ENCODE assay signal across 26 cellular contexts in the genomic region with DNA sequence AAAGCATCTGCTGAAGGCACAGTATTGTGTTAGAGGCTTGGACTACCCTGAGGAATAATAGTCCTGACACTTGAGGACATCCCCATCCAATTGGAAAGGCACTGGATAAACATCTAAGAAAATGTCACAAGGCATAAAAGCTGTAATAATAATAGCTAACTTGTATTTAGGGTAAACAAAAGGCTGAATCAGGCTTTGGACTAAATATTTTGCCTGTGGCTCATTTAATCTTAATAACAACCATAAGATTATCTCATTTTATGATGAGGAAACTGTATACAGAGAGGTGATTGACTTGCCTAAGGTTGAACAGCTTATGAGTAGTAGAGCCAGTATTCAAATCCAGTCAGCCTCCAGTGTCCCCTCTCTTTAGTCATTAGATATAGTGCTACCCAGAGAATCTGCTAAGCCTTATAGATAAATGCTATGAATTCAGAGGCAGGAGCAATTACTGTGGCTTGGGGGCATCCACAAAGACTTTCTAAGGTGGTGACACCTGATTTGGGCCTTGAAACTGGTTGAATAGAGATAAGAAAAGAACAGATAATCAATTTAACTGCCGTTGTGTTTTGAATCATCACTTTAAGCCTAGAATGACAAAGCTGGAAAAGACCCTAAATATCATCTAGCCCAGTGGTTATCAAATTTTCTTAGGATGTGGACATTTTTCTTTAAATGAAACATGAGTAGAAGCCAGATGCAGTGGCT. TPM values are rescaled to one million over a fixed set of nuclear protein-coding genes. Genes with fewer than 3 reads are reported as not detected.
DNase-seq lines count a peak whose midpoint lies in the region; ATAC-seq, FAIRE-seq and TF ChIP-seq lines count a peak whose summit lies in the region.
"Had no signal": no experiment of that assay in that cellular context is flagged by ENCODE, and none has a peak within 500 bp of the region (broad histone marks: within the 10 kb centered on the region; RNA-seq: fewer than 3 reads in every experiment).

No MANE protein-coding gene starts in this region.

- peak; percentile 6 for FAIRE-seq in K562 (lab: Jason Lieb, UNC)
- FAIRE-seq: GM18507 had no signal

- TF ChIP-seq RAD21 in K562 (CRISPR knock-in tag; conservative IDR thresholded peaks at IDR 0.05 in 1 of 2, IDR thresholded peaks at IDR 0.05 in 1 of 2): no peak

- H3K36me3 Mint-ChIP-seq in HFFc6 (ENCODE audit: low read depth) (no peaks in the 10 kb centered on the region), CD14-positive monocyte (peaks cover 33 to 38% of the 10 kb centered on the region in 2 donors)

- H3K4me2 ChIP-seq in K562 (ENCODE audit: insufficient read depth, low read length): no peak overlapping the region
- peak overlapping the region; percentile 8 for H3K4me2 ChIP-seq in fibroblast of lung (ENCODE audit: extremely low read depth, insufficient read depth, low read length)
- H3K4me2 ChIP-seq: GM23338 had no signal

- H3K27me3 ChIP-seq in K562 (ENCODE audit: control insufficient read depth in 2 of 2, insufficient read depth in 2 of 2, low read length in 2 of 2) (no peaks in the 10 kb centered on the region), fibroblast of lung (ENCODE audit: control insufficient read depth, insufficient read depth, low read length) (no peaks in the 10 kb centered on the region)
- H3K27me3 ChIP-seq: SJSA1 had no signal

- DNase-seq in HFFc6 (peak; percentile 19), K562 (ENCODE audit: extremely low read depth in 1 of 4, low spot score in 3 of 4) (no peak), fibroblast of lung (ENCODE audit: low read depth in 2 of 2) (no peak), DMS 273 treated with DMSO at 0.1 percent for 48 hours (lab: John Stamatoyannopoulos, UW) (no peak), CD14-positive monocyte (ENCODE audit: low spot score) (no peak), NOMO-1 treated with dmso at 0.1 percent for 144 hours (lab: John Stamatoyannopoulos, UW; ENCODE audit: unreplicated experiment) (no peak)
- DNase-seq: CD8-positive, alpha-beta memory T cell; DMS79 treated with DMSO at 0.1 percent for 48 hours; H9; Karpas-422; NCI-H1105; NCI-H1436 treated with DMSO at 0.1 percent for 48 hours; NCI-H187 treated with DMSO at 0.1 percent for 48 hours; NCI-H2171 treated with DMSO at 0.1 percent for 48 hours; NCI-H524 treated with DMSO at 0.1 percent for 48 hours; NCI-H774; Right ventricle myocardium superior; RPMI8226 had no signal

- TF ChIP-seq CTCF in HFFc6 (IDR thresholded peaks at IDR 0.05) (no peak), K562 (IDR thresholded peaks at IDR 0.05 in 2 of 3, conservative IDR thresholded peaks at IDR 0.05 in 1 of 3; ENCODE audit: insufficient read depth in 2 of 3, low read depth in 1 of 3, low read length in 3 of 3) (no peak), fibroblast of lung (conservative IDR thresholded peaks at IDR 0.05 in 1 of 2, IDR thresholded peaks at IDR 0.05 in 1 of 2; ENCODE audit: low read depth in 1 of 2, low read length in 2 of 2) (no peak), CD14-positive monocyte (IDR thresholded peaks at IDR 0.05) (no peak)

- intact Hi-C loops in K562 (cut with micrococcal nuclease) (no loop called here), CD14-positive monocyte (cut with micrococcal nuclease) (no loop called here)

- in situ Hi-C loops in K562 (cut with MboI): no loop called here

- no TSS peak for BruUV-seq in K562 (replicated peaks; lab: Mats Ljungman, UMichigan)

- H3K27me3 Mint-ChIP-seq in HFFc6 (ENCODE audit: insufficient read depth) (no peaks in the 10 kb centered on the region), CD14-positive monocyte (ENCODE audit: low read depth in 3 of 3) (no peaks in the 10 kb centered on the region)
- H3K27me3 Mint-ChIP-seq: B cell; CD8-positive, alpha-beta memory T cell had no signal

- H3K27ac ChIP-seq in K562 (ENCODE audit: extremely low read depth, low read depth, low read length) (no peak overlapping the region), fibroblast of lung (ENCODE audit: insufficient read depth, low read length) (no peak overlapping the region)
- H3K27ac ChIP-seq: C4-2B, HL-60, SJSA1 had no signal

- H3K4me3 Mint-ChIP-seq in HFFc6 (no peak overlapping the region), CD14-positive monocyte (no peak overlapping the region)
- H3K4me3 Mint-ChIP-seq: B cell; CD8-positive, alpha-beta memory T cell; GM23338; H9 had no signal

- H3K9me3 Mint-ChIP-seq in HFFc6: no peaks in the 10 kb centered on the region
- no peaks in the 10 kb centered on the region for H3K9me3 Mint-ChIP-seq in CD14-positive monocyte
- H3K9me3 Mint-ChIP-seq: CD8-positive, alpha-beta memory T cell; H9 had no signal

- H3K9me3 ChIP-seq in K562 (replicated peaks; ENCODE audit: control insufficient read depth, insufficient read depth, low read depth, low read length): no peaks in the 10 kb centered on the region
- no peaks in the 10 kb centered on the region for H3K9me3 ChIP-seq in fibroblast of lung (ENCODE audit: control insufficient read depth, insufficient read depth, low read depth, low read length)
- H3K9me3 ChIP-seq: SJSA1 had no signal

- H3K79me2 ChIP-seq in K562 (ENCODE audit: control insufficient read depth, insufficient read depth, low read length) (no peaks in the 10 kb centered on the region), fibroblast of lung (ENCODE audit: control insufficient read depth, insufficient read depth, low read length) (no peaks in the 10 kb centered on the region)

- peak; percentile 40; the same call in 1 of the 2 replicates for TF ChIP-seq EP300 in K562 (IDR thresholded peaks at IDR 0.05; ENCODE audit: low read length)

- H3K4me1 Mint-ChIP-seq in HFFc6 (ENCODE audit: low read depth) (peaks cover 8% of the 10 kb centered on the region; the same call in 1 of the 2 replicates), CD14-positive monocyte (no peaks in the 10 kb centered on the region)
- H3K4me1 Mint-ChIP-seq: B cell; CD8-positive, alpha-beta memory T cell; GM23338; H9 had no signal

- WGBS in K562 (ENCODE audit: insufficient coverage, low coverage, missing lambda C conversion rate): 0% methylated on average over 1 of the region's 1 CpG

- no peak for TF ChIP-seq POLR2A in K562 (conservative IDR thresholded peaks at IDR 0.05)

- no peak overlapping the region for H2AFZ ChIP-seq in K562 (ENCODE audit: low read depth, low read length)
- no peak overlapping the region for H2AFZ ChIP-seq in fibroblast of lung (ENCODE audit: low read length)
- H2AFZ ChIP-seq: GM23338, PC-9 had no signal

- no peaks in the 10 kb centered on the region for H4K20me1 ChIP-seq in K562 (replicated peaks; ENCODE audit: control insufficient read depth, insufficient read depth, low read length)
- no peaks in the 10 kb centered on the region for H4K20me1 ChIP-seq in fibroblast of lung (ENCODE audit: control insufficient read depth, extremely low read depth, insufficient read depth, low read length)

- no peaks in the 10 kb centered on the region for H3K9me1 ChIP-seq in K562 (ENCODE audit: control insufficient read depth, insufficient read depth, low read length)

- no peak overlapping the region for H3K4me3 ChIP-seq in K562
- no peak overlapping the region for H3K4me3 ChIP-seq in fibroblast of lung (replicated peaks in 1 of 4; ENCODE audit: control extremely low read depth in 1 of 4, insufficient read depth in 1 of 4, low read depth in 3 of 4, low read length in 4 of 4)
- H3K4me3 ChIP-seq: GM23338, PC-9, SJSA1 had no signal

- POLR2A ChIA-PET in K562 (lab: Yijun Ruan, JAX): interaction anchor here (0.7 to 1.4 kb wide), 3 partner anchors 11 to 61 kb away, joined by 3 to 7 read pairs (median 3); partner anchors contain the start of gene PCIF1

- no peaks in the 10 kb centered on the region; the same call in 1 of the 3 replicates for H3K36me3 ChIP-seq in K562 (ENCODE audit: control insufficient read depth, insufficient read depth, low read length)
- H3K36me3 ChIP-seq in fibroblast of lung (ENCODE audit: control insufficient read depth, insufficient read depth, low read length): peaks cover 5% of the 10 kb centered on the region

- no peak for ATAC-seq in K562
- ATAC-seq in HG03095 (IDR thresholded peaks at IDR 0.05; ENCODE audit: unreplicated experiment): no peak
- ATAC-seq: GM23338 had no signal

- CTCF ChIA-PET in K562 (lab: Yijun Ruan, JAX; ENCODE audit: low intra/inter-chr PET ratio): no interaction called here

- H3K9ac ChIP-seq in K562 (ENCODE audit: insufficient read depth in 1 of 2, low read depth in 2 of 2, low read length in 2 of 2): no peak overlapping the region
- H3K9ac ChIP-seq in fibroblast of lung (ENCODE audit: insufficient read depth, low read length): no peak overlapping the region

- H3K4me1 ChIP-seq in K562 (replicated peaks in 1 of 2; ENCODE audit: control insufficient read depth in 2 of 2, insufficient read depth in 2 of 2, low read length in 2 of 2): peaks cover 18 to 19% of the 10 kb centered on the region in 2 experiments
- no peaks in the 10 kb centered on the region for H3K4me1 ChIP-seq in fibroblast of lung (ENCODE audit: control insufficient read depth, extremely low read depth, insufficient read depth, low read length)
- H3K4me1 ChIP-seq: SJSA1 had no signal

- no peak overlapping the region for H3K27ac Mint-ChIP-seq in HFFc6
- H3K27ac Mint-ChIP-seq in CD14-positive monocyte: no peak overlapping the region
- H3K27ac Mint-ChIP-seq: B cell; CD8-positive, alpha-beta memory T cell; GM23338; H9 had no signal

RNA-seq across cellular contexts. Expression of gene ZSWIM1, which starts 7.5 kb away (rescaled TPM):
- total RNA-seq in HFFc6 (2021; fragmentation: NEBNext Ultra II Directional; extraction: Animal tissue kit (Norgen Biotek cat#: 25700)): 10 to 100 TPM in 4 of 6 experiments, 1 to 10 TPM in 2; 9.8 to 11.7 (median 10.3) TPM
- total RNA-seq in K562 (2011; cell fraction: chromatin; rRNA removed; ENCODE audit: low replicate concordance): 14.3 and 28.8 TPM in 2 replicates
- 16.2 and 16.7 TPM in 2 replicates for total RNA-seq in K562 (2011; cell fraction: nucleolus; rRNA removed)
- 19.3 and 20.7 TPM in 2 replicates for total RNA-seq in K562 (2011; cell fraction: nucleoplasm; rRNA removed)
- total RNA-seq in K562 (2014; rRNA removed) (11.6 and 14.1 TPM in 2 replicates), K562 (2014; rRNA removed; fragmentation: Illumina TruSeq; extraction: Trizol) (9.0 and 9.5 TPM in 2 replicates), K562 (2015; rRNA removed; fragmentation: Illumina TruSeq; extraction: Trizol) (11.2 and 11.7 TPM in 2 replicates), K562 (2021) (13.8 and 15.6 TPM in 2 replicates), fibroblast of lung (3.1 and 4.5 TPM in 2 replicates)
- polyA plus RNA-seq in K562 (2011; rRNA removed) (7.4 and 12.1 TPM in 2 replicates), K562 (2014; fragmentation: Illumina TruSeq; extraction: Trizol) (13.7 and 14.7 TPM in 2 replicates), K562 (2014; fragmentation: Nextera tagmentation; extraction: Ambion mirVana) (1 to 10 TPM; 2.5 to 3.1 TPM), K562 (2014; rRNA removed) (7.0 and 7.3 TPM in 2 replicates), fibroblast of lung (3.4 and 4.9 TPM in 2 replicates), CD14-positive monocyte (1 to 10 TPM; 2.5 to 2.6 TPM)
- 14.1 and 15.5 TPM in 2 replicates for polyA plus RNA-seq in K562 (2011; cell fraction: cytosol; rRNA removed)
- 21.0 and 32.5 TPM in 2 replicates for polyA plus RNA-seq in K562 (2011; cell fraction: nucleus; rRNA removed)
- polyA plus RNA-seq in K562 (2012): 10.9 and 13.6 TPM in 2 replicates
- 18.4 and 23.1 TPM in 2 replicates for polyA minus RNA-seq in K562 (2011; rRNA and poly(A)+ RNA removed)
- polyA minus RNA-seq in K562 (2011; cell fraction: cytosol; rRNA and poly(A)+ RNA removed): 16.7 and 17.3 TPM in 2 replicates
- 7.1 and 12.0 TPM in 2 replicates for polyA minus RNA-seq in K562 (2011; cell fraction: nucleus; rRNA and poly(A)+ RNA removed)
- 6.2 and 6.4 TPM in 2 replicates for polyA plus RNA-seq in fibroblast of lung (2012)
- 26.2 and 27.2 TPM in 2 replicates for polyA minus RNA-seq in fibroblast of lung (ENCODE audit: low replicate concordance)

RNA-seq across cellular contexts. Expression of gene SPATA25, which starts 13.9 kb away (rescaled TPM):
- total RNA-seq in HFFc6 (2021; fragmentation: NEBNext Ultra II Directional; extraction: Animal tissue kit (Norgen Biotek cat#: 25700)): under 1 TPM; 0.35 to 0.74 (median 0.47) TPM
- total RNA-seq in K562 (2011; cell fraction: chromatin; rRNA removed; ENCODE audit: low replicate concordance): 1.9 TPM in 1 of 2 replicates, not detected in the other
- 1.6 and 2.2 TPM in 2 replicates for total RNA-seq in K562 (2011; cell fraction: nucleolus; rRNA removed)
- 1.2 and 1.6 TPM in 2 replicates for total RNA-seq in K562 (2011; cell fraction: nucleoplasm; rRNA removed)
- total RNA-seq in K562 (2014; rRNA removed) (0.68 and 1.4 TPM in 2 replicates), K562 (2014; rRNA removed; fragmentation: Illumina TruSeq; extraction: Trizol) (not detected in 2 replicates), K562 (2015; rRNA removed; fragmentation: Illumina TruSeq; extraction: Trizol) (0.22 and 0.45 TPM in 2 replicates), K562 (2021) (0.49 and 0.95 TPM in 2 replicates), fibroblast of lung (1.5 and 3.6 TPM in 2 replicates)
- polyA plus RNA-seq in K562 (2011; rRNA removed) (0.21 and 0.53 TPM in 2 replicates), K562 (2014; fragmentation: Illumina TruSeq; extraction: Trizol) (0.39 and 0.42 TPM in 2 replicates), K562 (2014; fragmentation: Nextera tagmentation; extraction: Ambion mirVana) (not detected), K562 (2014; rRNA removed) (0.63 and 0.73 TPM in 2 replicates), fibroblast of lung (0.11 and 0.19 TPM in 2 replicates), CD14-positive monocyte (not detected)
- 0.38 and 0.48 TPM in 2 replicates for polyA plus RNA-seq in K562 (2011; cell fraction: cytosol; rRNA removed)
- polyA plus RNA-seq in K562 (2011; cell fraction: nucleus; rRNA removed): 1.3 and 1.8 TPM in 2 replicates
- polyA plus RNA-seq in K562 (2012): 0.57 and 0.84 TPM in 2 replicates
- not detected in 2 replicates for polyA minus RNA-seq in K562 (2011; rRNA and poly(A)+ RNA removed)
- polyA minus RNA-seq in K562 (2011; cell fraction: cytosol; rRNA and poly(A)+ RNA removed): not detected in 2 replicates
- 0.67 TPM in 1 of 2 replicates, not detected in the other for polyA minus RNA-seq in K562 (2011; cell fraction: nucleus; rRNA and poly(A)+ RNA removed)
- 0.22 and 0.69 TPM in 2 replicates for polyA plus RNA-seq in fibroblast of lung (2012)
- polyA minus RNA-seq in fibroblast of lung (ENCODE audit: low replicate concordance): 0.37 TPM in 1 of 2 replicates, not detected in the other
- polyA plus RNA-seq: CD8-positive, alpha-beta memory T cell; GM23338 had no signal

RNA-seq across cellular contexts. Expression of gene ZSWIM3, which starts 16.1 kb away (rescaled TPM):
- total RNA-seq in HFFc6 (2021; fragmentation: NEBNext Ultra II Directional; extraction: Animal tissue kit (Norgen Biotek cat#: 25700)): 1 to 10 TPM; 2.3 to 4.0 (median 2.7) TPM
- 3.7 and 6.4 TPM in 2 replicates for total RNA-seq in K562 (2011; cell fraction: chromatin; rRNA removed; ENCODE audit: low replicate concordance)
- 4.2 and 5.5 TPM in 2 replicates for total RNA-seq in K562 (2011; cell fraction: nucleolus; rRNA removed)
- total RNA-seq in K562 (2011; cell fraction: nucleoplasm; rRNA removed): 3.1 and 3.6 TPM in 2 replicates
- total RNA-seq in K562 (2014; rRNA removed) (2.4 and 2.7 TPM in 2 replicates), K562 (2014; rRNA removed; fragmentation: Illumina TruSeq; extraction: Trizol) (2.6 and 2.8 TPM in 2 replicates), K562 (2015; rRNA removed; fragmentation: Illumina TruSeq; extraction: Trizol) (3.6 and 4.0 TPM in 2 replicates), K562 (2021) (2.5 and 2.9 TPM in 2 replicates), fibroblast of lung (5.6 and 7.6 TPM in 2 replicates)
- polyA plus RNA-seq in K562 (2011; rRNA removed) (4.3 and 5.4 TPM in 2 replicates), K562 (2014; fragmentation: Illumina TruSeq; extraction: Trizol) (2.6 and 3.0 TPM in 2 replicates), K562 (2014; fragmentation: Nextera tagmentation; extraction: Ambion mirVana) (1 to 10 TPM; 1.7 to 1.8 TPM), K562 (2014; rRNA removed) (1.8 and 3.7 TPM in 2 replicates), fibroblast of lung (3.4 and 3.6 TPM in 2 replicates), CD14-positive monocyte (under 1 TPM; 0.29 to 0.64 TPM)
- 4.5 and 4.6 TPM in 2 replicates for polyA plus RNA-seq in K562 (2011; cell fraction: cytosol; rRNA removed)
- polyA plus RNA-seq in K562 (2011; cell fraction: nucleus; rRNA removed): 3.4 and 3.6 TPM in 2 replicates
- 2.2 and 3.5 TPM in 2 replicates for polyA plus RNA-seq in K562 (2012)
- polyA minus RNA-seq in K562 (2011; rRNA and poly(A)+ RNA removed): 7.4 and 7.9 TPM in 2 replicates
- polyA minus RNA-seq in K562 (2011; cell fraction: cytosol; rRNA and poly(A)+ RNA removed): 3.4 and 4.7 TPM in 2 replicates
- polyA minus RNA-seq in K562 (2011; cell fraction: nucleus; rRNA and poly(A)+ RNA removed): 0.81 and 3.1 TPM in 2 replicates
- 2.3 and 2.6 TPM in 2 replicates for polyA plus RNA-seq in fibroblast of lung (2012)
- polyA minus RNA-seq in fibroblast of lung (ENCODE audit: low replicate concordance): 10.2 and 12.1 TPM in 2 replicates

RNA-seq across cellular contexts. Expression of gene ACOT8, which starts 16.4 kb away (rescaled TPM):
- 10 to 100 TPM; 24.2 to 31.2 (median 26.4) TPM for total RNA-seq in HFFc6 (2021; fragmentation: NEBNext Ultra II Directional; extraction: Animal tissue kit (Norgen Biotek cat#: 25700))
- total RNA-seq in K562 (2011; cell fraction: chromatin; rRNA removed; ENCODE audit: low replicate concordance): 26.4 and 48.0 TPM in 2 replicates
- 49.1 and 51.5 TPM in 2 replicates for total RNA-seq in K562 (2011; cell fraction: nucleolus; rRNA removed)
- total RNA-seq in K562 (2011; cell fraction: nucleoplasm; rRNA removed): 48.7 and 49.7 TPM in 2 replicates
- total RNA-seq in K562 (2014; rRNA removed) (36.7 and 49.8 TPM in 2 replicates), K562 (2014; rRNA removed; fragmentation: Illumina TruSeq; extraction: Trizol) (11.9 and 13.0 TPM in 2 replicates), K562 (2015; rRNA removed; fragmentation: Illumina TruSeq; extraction: Trizol) (18.3 and 20.3 TPM in 2 replicates), K562 (2021) (24.5 and 28.5 TPM in 2 replicates), fibroblast of lung (35.2 and 44.4 TPM in 2 replicates)
- polyA plus RNA-seq in K562 (2011; rRNA removed) (34.9 and 48.0 TPM in 2 replicates), K562 (2014; fragmentation: Illumina TruSeq; extraction: Trizol) (20.7 and 25.8 TPM in 2 replicates), K562 (2014; fragmentation: Nextera tagmentation; extraction: Ambion mirVana) (10 to 100 TPM in 1 of 2 experiments, 1 to 10 TPM in 1; 8.2 to 14.9 TPM), K562 (2014; rRNA removed) (46.7 and 49.5 TPM in 2 replicates), fibroblast of lung (18.0 and 22.6 TPM in 2 replicates), CD14-positive monocyte (10 to 100 TPM; 40.9 to 52.4 TPM)
- 75.9 and 83.3 TPM in 2 replicates for polyA plus RNA-seq in K562 (2011; cell fraction: cytosol; rRNA removed)
- 61.2 and 65.3 TPM in 2 replicates for polyA plus RNA-seq in K562 (2011; cell fraction: nucleus; rRNA removed)
- polyA plus RNA-seq in K562 (2012): 25.1 and 57.1 TPM in 2 replicates
- 16.0 and 16.3 TPM in 2 replicates for polyA minus RNA-seq in K562 (2011; rRNA and poly(A)+ RNA removed)
- polyA minus RNA-seq in K562 (2011; cell fraction: cytosol; rRNA and poly(A)+ RNA removed): 17.0 and 19.4 TPM in 2 replicates
- 22.6 and 28.4 TPM in 2 replicates for polyA minus RNA-seq in K562 (2011; cell fraction: nucleus; rRNA and poly(A)+ RNA removed)
- 17.7 and 25.0 TPM in 2 replicates for polyA plus RNA-seq in fibroblast of lung (2012)
- polyA minus RNA-seq in fibroblast of lung (ENCODE audit: low replicate concordance): 47.3 and 57.3 TPM in 2 replicates

RNA-seq across cellular contexts. Expression of gene NEURL2, which starts 17.4 kb away (rescaled TPM):
- total RNA-seq in HFFc6 (2021; fragmentation: NEBNext Ultra II Directional; extraction: Animal tissue kit (Norgen Biotek cat#: 25700)): 1 to 10 TPM; 1.5 to 2.3 (median 1.9) TPM
- total RNA-seq in K562 (2011; cell fraction: chromatin; rRNA removed; ENCODE audit: low replicate concordance): 0.69 and 3.4 TPM in 2 replicates
- total RNA-seq in K562 (2011; cell fraction: nucleolus; rRNA removed): 3.7 and 4.2 TPM in 2 replicates
- 1.5 and 1.8 TPM in 2 replicates for total RNA-seq in K562 (2011; cell fraction: nucleoplasm; rRNA removed)
- total RNA-seq in K562 (2014; rRNA removed) (1.5 and 1.7 TPM in 2 replicates), K562 (2014; rRNA removed; fragmentation: Illumina TruSeq; extraction: Trizol) (not detected in 2 replicates), K562 (2015; rRNA removed; fragmentation: Illumina TruSeq; extraction: Trizol) (0.54 and 0.72 TPM in 2 replicates), K562 (2021) (1.2 and 1.9 TPM in 2 replicates), fibroblast of lung (7.1 and 8.0 TPM in 2 replicates)
- polyA plus RNA-seq in K562 (2011; rRNA removed) (0.22 and 0.83 TPM in 2 replicates), K562 (2014; fragmentation: Illumina TruSeq; extraction: Trizol) (0.46 and 0.61 TPM in 2 replicates), K562 (2014; fragmentation: Nextera tagmentation; extraction: Ambion mirVana) (under 1 TPM; 0.30 to 0.32 TPM), K562 (2014; rRNA removed) (1.0 and 1.1 TPM in 2 replicates), fibroblast of lung (0.75 and 0.77 TPM in 2 replicates), CD14-positive monocyte (under 1 TPM in 1 of 2 donors, not detected in 1; 0.14 TPM)
- polyA plus RNA-seq in K562 (2011; cell fraction: cytosol; rRNA removed): 0.59 and 1.2 TPM in 2 replicates
- polyA plus RNA-seq in K562 (2011; cell fraction: nucleus; rRNA removed): 1.7 and 2.3 TPM in 2 replicates
- 0.81 and 2.2 TPM in 2 replicates for polyA plus RNA-seq in K562 (2012)
- 0.72 TPM in 1 of 2 replicates, not detected in the other for polyA minus RNA-seq in K562 (2011; rRNA and poly(A)+ RNA removed)
- polyA minus RNA-seq in K562 (2011; cell fraction: cytosol; rRNA and poly(A)+ RNA removed): not detected in 2 replicates
- 2.3 and 3.1 TPM in 2 replicates for polyA minus RNA-seq in K562 (2011; cell fraction: nucleus; rRNA and poly(A)+ RNA removed)
- polyA plus RNA-seq in fibroblast of lung (2012): 2.0 and 2.1 TPM in 2 replicates
- 0.31 TPM in 1 of 2 replicates, not detected in the other for polyA minus RNA-seq in fibroblast of lung (ENCODE audit: low replicate concordance)
